25 cellular contexts compared by ENCODE assay signal in the genomic region with DNA sequence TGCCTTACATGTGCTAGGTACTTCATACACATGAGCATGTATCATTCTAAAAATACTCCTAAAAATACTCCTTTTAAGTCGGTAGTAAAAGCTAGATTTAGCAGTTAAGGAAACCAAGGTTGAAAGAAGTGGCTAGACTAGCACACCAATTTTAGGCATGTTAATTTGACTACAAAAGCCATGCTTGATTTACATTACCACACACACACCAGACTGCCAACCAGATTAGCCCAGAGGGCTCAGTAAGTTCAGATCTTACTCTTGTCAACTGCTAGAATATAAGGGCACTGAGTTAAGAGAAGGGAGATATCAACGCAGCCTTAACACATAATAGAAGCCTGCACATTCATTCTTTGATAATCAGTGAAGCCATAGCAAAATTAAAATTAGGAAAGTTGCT.
"Had no signal": no experiment of that assay in that cellular context is flagged by ENCODE, and none has a peak within 500 bp of the region (broad histone marks: within the 10 kb centered on the region; RNA-seq: fewer than 3 reads in every experiment).

No MANE protein-coding gene starts in this region.

- H3K36me3 Mint-ChIP-seq: activated naive CD4-positive, alpha-beta T cell treated with anti-CD3 and anti-CD28 coated beads, Interleukin-2, amount 50 U/mL, for 24 hours; WTC11 had no signal

- H3K4me3 ChIP-seq: body of pancreas, Peyer's patch, SJCRH30 had no signal

- H3K9me3 ChIP-seq: body of pancreas, Peyer's patch, SJCRH30, SK-N-SH had no signal

- H3K9ac ChIP-seq: SK-N-SH had no signal

- H3K27me3 ChIP-seq: body of pancreas, Peyer's patch, SJCRH30 had no signal

- FAIRE-seq: bronchial epithelial cell had no signal

- H3K9me2 ChIP-seq: SK-N-SH had no signal

- DNase-seq: activated CD4-positive, alpha-beta T cell treated with anti-CD3 and anti-CD28 coated beads for 48 hours; activated CD4-positive, alpha-beta T cell treated with anti-CD3 and anti-CD28 coated beads, Interleukin-2, amount 50 U/mL, for 4 hours; activated CD4-positive, CD25-positive, alpha-beta regulatory T cell treated with anti-CD3 and anti-CD28 coated beads, Interleukin-2, amount 50 U/mL, for 72 hours; activated CD8-positive, alpha-beta memory T cell treated with anti-CD3 and anti-CD28 coated beads, Interleukin-2, amount 50 U/mL, for 48 hours; activated CD8-positive, alpha-beta T cell treated with anti-CD3 and anti-CD28 coated beads, Interleukin-2, amount 10 ng/mL, durations not matched to agents 7 days and 5 days; activated T-cell treated with anti-CD3 and anti-CD28 coated beads, Interleukin-2, amount 50 U/mL, for 1 hour; aorta; body of pancreas; central memory CD4-positive, alpha-beta T cell; NCI-H1048; NCI-H146; NCI-H187 treated with DMSO at 0.1 percent for 48 hours; NCI-H2081 treated with DMSO at 0.1 percent for 48 hours; NCI-H446; NCI-H524; Peyer's patch; Right ventricle myocardium superior; SJCRH30; SK-N-SH; SW 1271 had no signal

- H3K27me3 Mint-ChIP-seq: activated naive CD4-positive, alpha-beta T cell treated with anti-CD3 and anti-CD28 coated beads, Interleukin-2, amount 50 U/mL, for 24 hours had no signal

- H3K4me2 ChIP-seq: SK-N-SH had no signal

- ATAC-seq: activated CD8-positive, alpha-beta T cell treated with anti-CD3 and anti-CD28 coated beads, Interleukin-2, amount 10 ng/mL, durations not matched to agents 7 days and 5 days; body of pancreas; WTC11 had no signal

- H3K4me1 ChIP-seq: Peyer's patch had no signal

- H3K27ac ChIP-seq: body of pancreas, Peyer's patch, RWPE1, SJCRH30 had no signal

- H3K4me3 Mint-ChIP-seq: activated CD8-positive, alpha-beta T cell treated with anti-CD3 and anti-CD28 coated beads, Interleukin-2, amount 10 ng/mL, durations not matched to agents 7 days and 5 days; activated naive CD4-positive, alpha-beta T cell treated with anti-CD3 and anti-CD28 coated beads, Interleukin-2, amount 50 U/mL, for 24 hours; T-helper 1 cell treated with Interleukin-12 subunit alpha and Interleukin-12 subunit beta and Interleukin-4 antibody, amounts not matched to agents 30 μg/mL and 1 μg/mL, for 36 hours; WTC11 had no signal

- H3K36me3 ChIP-seq: Peyer's patch, SJCRH30 had no signal

- H3K4me1 Mint-ChIP-seq: activated naive CD4-positive, alpha-beta T cell treated with anti-CD3 and anti-CD28 coated beads, Interleukin-2, amount 50 U/mL, for 24 hours had no signal

- H3K9me3 Mint-ChIP-seq: activated naive CD4-positive, alpha-beta T cell treated with anti-CD3 and anti-CD28 coated beads, Interleukin-2, amount 50 U/mL, for 24 hours; T-helper 1 cell treated with Interleukin-12 subunit alpha and Interleukin-12 subunit beta and Interleukin-4 antibody, amounts not matched to agents 30 μg/mL and 1 μg/mL, for 36 hours had no signal

- H3K27ac Mint-ChIP-seq: activated CD8-positive, alpha-beta T cell treated with anti-CD3 and anti-CD28 coated beads, Interleukin-2, amount 10 ng/mL, durations not matched to agents 7 days and 5 days; activated naive CD4-positive, alpha-beta T cell treated with anti-CD3 and anti-CD28 coated beads, Interleukin-2, amount 50 U/mL, for 24 hours; T-helper 1 cell treated with Interleukin-12 subunit alpha and Interleukin-12 subunit beta and Interleukin-4 antibody, amounts not matched to agents 30 μg/mL and 1 μg/mL, for 36 hours; WTC11 had no signal
